Comparison of ENCODE assay signal across 8 cellular contexts in the genomic region with DNA sequence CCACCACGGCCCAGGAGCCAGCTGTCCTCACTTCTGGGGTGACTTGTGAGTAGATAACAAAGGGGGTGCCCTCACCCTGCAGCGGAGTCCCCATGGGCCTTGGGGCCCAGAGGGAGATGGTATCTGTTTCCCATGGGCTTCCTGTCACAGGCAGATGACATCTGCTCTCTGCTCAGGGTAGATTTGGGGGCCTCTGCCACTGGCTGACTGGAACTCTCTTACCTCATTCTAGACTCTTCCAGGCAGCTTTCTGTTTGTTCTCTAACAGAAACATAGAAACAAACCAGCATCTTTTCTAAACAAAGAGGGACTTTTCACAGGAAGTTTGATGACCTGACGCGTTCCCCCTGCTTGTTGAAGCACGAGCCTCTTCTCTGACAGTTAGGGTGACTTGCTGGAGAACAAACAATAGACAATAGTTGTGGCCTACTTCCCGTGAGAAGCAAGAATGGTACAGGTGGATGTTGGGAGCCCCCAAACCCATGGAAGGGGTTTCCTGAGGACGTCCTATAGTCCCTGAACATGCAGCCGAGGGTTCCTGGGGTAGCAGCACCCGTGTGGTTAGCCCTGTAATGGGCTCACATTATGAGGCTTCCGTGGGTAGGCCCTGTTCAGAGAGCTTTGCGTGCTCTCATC.
DNase-seq lines count a peak whose midpoint lies in the region; ATAC-seq and TF ChIP-seq lines count a peak whose summit lies in the region.

No MANE protein-coding gene starts in this region.

- no peaks in the 10 kb centered on the region for H3K27me3 Mint-ChIP-seq in T-helper 1 cell treated with Interleukin-12 subunit alpha and Interleukin-12 subunit beta and Interleukin-4 antibody, amounts not matched to agents 30 μg/mL and 1 μg/mL, for 36 hours (ENCODE audit: low read depth)

- DNase-seq in GM10248 (ENCODE audit: extremely low spot score), result peak; percentile 79
- peak; percentile 94 for DNase-seq in central memory CD4-positive, alpha-beta T cell
- DNase-seq in stimulated activated CD4-positive, alpha-beta T cell treated with anti-CD3 and anti-CD28 coated beads, Interleukin-15, amount 100 ng/mL, for 24 hours, result peak; percentile 48
- DNase-seq in mucosa of gallbladder (ENCODE audit: low spot score), result no peak
- DNase-seq in foreskin keratinocyte, result no peak

- peaks cover 26% of the 10 kb centered on the region for H3K36me3 Mint-ChIP-seq in T-helper 1 cell treated with Interleukin-12 subunit alpha and Interleukin-12 subunit beta and Interleukin-4 antibody, amounts not matched to agents 30 μg/mL and 1 μg/mL, for 36 hours (ENCODE audit: low read depth)

- H3K27ac ChIP-seq in foreskin keratinocyte, result no peak overlapping the region

- peak overlapping the region; percentile 62 for H3K4me3 Mint-ChIP-seq in T-helper 1 cell treated with Interleukin-12 subunit alpha and Interleukin-12 subunit beta and Interleukin-4 antibody, amounts not matched to agents 30 μg/mL and 1 μg/mL, for 36 hours

- H3K4me1 ChIP-seq in foreskin keratinocyte, result peaks cover 9% of the 10 kb centered on the region

- H3K27me3 ChIP-seq in foreskin keratinocyte, result no peaks in the 10 kb centered on the region

- H3K4me1 Mint-ChIP-seq in T-helper 1 cell treated with Interleukin-12 subunit alpha and Interleukin-12 subunit beta and Interleukin-4 antibody, amounts not matched to agents 30 μg/mL and 1 μg/mL, for 36 hours (ENCODE audit: low read depth), result peaks cover 65% of the 10 kb centered on the region

- CTCF ChIA-PET in GM10248 (lab: Yijun Ruan, JAX), result interaction anchor here (1.1 to 2.1 kb wide), 5 partner anchors 10 to 59 kb away, joined by 3 to 8 read pairs (median 3); no protein-coding TSS in a partner anchor

- ATAC-seq in GM21786 (IDR thresholded peaks at IDR 0.05; ENCODE audit: unreplicated experiment) (peak; percentile 86), esophagus mucosa (no peak), foreskin keratinocyte (no peak)

- peak overlapping the region; percentile 99 for H3K27ac Mint-ChIP-seq in T-helper 1 cell treated with Interleukin-12 subunit alpha and Interleukin-12 subunit beta and Interleukin-4 antibody, amounts not matched to agents 30 μg/mL and 1 μg/mL, for 36 hours

- H3K9me3 Mint-ChIP-seq in T-helper 1 cell treated with Interleukin-12 subunit alpha and Interleukin-12 subunit beta and Interleukin-4 antibody, amounts not matched to agents 30 μg/mL and 1 μg/mL, for 36 hours, result no peaks in the 10 kb centered on the region

- POLR2A ChIA-PET in GM10248 (lab: Yijun Ruan, JAX), result interaction anchor here (1.2 kb wide), 1 partner anchor 38 kb away, joined by 3 read pairs; no protein-coding TSS in a partner anchor

- TF ChIP-seq CTCF in GM10248 (IDR thresholded peaks at IDR 0.05; ENCODE audit: control extremely low read depth, extremely low read depth, low read depth, missing control alignments) (no peak), foreskin keratinocyte (conservative IDR thresholded peaks at IDR 0.05) (no peak)

Comparison
In these comparisons a context has a peak if more than half of its experiments do, and no peak if none do; other contexts are left out.
1. DNase-seq: peak in GM10248 (single experiment), central memory CD4-positive, alpha-beta T cell (single experiment) and stimulated activated CD4-positive, alpha-beta T cell treated with anti-CD3 and anti-CD28 coated beads, Interleukin-15, amount 100 ng/mL, for 24 hours (single experiment); none in mucosa of gallbladder (single experiment) and foreskin keratinocyte (0 of 2).